ENCODE assay signal across 22 cellular contexts in genomic region chr14:98183556-98183955, GRCh38.
DNase-seq lines count a peak whose midpoint lies in the region; ATAC-seq and TF ChIP-seq lines count a peak whose summit lies in the region.
"Had no signal": no experiment of that assay in that cellular context is flagged by ENCODE, and none has a peak within 500 bp of the region (broad histone marks: within the 10 kb centered on the region; RNA-seq: fewer than 3 reads in every experiment).

No MANE protein-coding gene starts in this region.

- peak overlapping the region; percentile 97 for H3K27ac Mint-ChIP-seq in activated T-helper 1 cell treated with anti-CD3 and anti-CD28 coated beads, Interleukin-12 subunit alpha, Interleukin-12 subunit beta, Interleukin-2, Interleukin-4 antibody, amounts not matched to agents 30 ng/mL and 10 ng/mL and 1 ng/mL, durations not matched to agents 14 hours and 24 hours and 36 hours

- no peaks in the 10 kb centered on the region for H3K9me3 Mint-ChIP-seq in activated T-helper 1 cell treated with anti-CD3 and anti-CD28 coated beads, Interleukin-12 subunit alpha, Interleukin-12 subunit beta, Interleukin-2, Interleukin-4 antibody, amounts not matched to agents 30 ng/mL and 10 ng/mL and 1 ng/mL, durations not matched to agents 14 hours and 24 hours and 36 hours

- peaks cover 96% of the 10 kb centered on the region for H3K4me1 Mint-ChIP-seq in activated T-helper 1 cell treated with anti-CD3 and anti-CD28 coated beads, Interleukin-12 subunit alpha, Interleukin-12 subunit beta, Interleukin-2, Interleukin-4 antibody, amounts not matched to agents 30 ng/mL and 10 ng/mL and 1 ng/mL, durations not matched to agents 14 hours and 24 hours and 36 hours (ENCODE audit: low read depth)

- peak overlapping the region; percentile 99 for H3K27ac ChIP-seq in DND-41 (ENCODE audit: low read length)
- peak overlapping the region; percentile 54 for H3K27ac ChIP-seq in epithelial cell of prostate
- H3K27ac ChIP-seq: BLaER1, body of pancreas, esophagus muscularis mucosa, uterus had no signal

- H3K4me1 ChIP-seq in DND-41 (ENCODE audit: insufficient read depth, low read length): peaks cover 93% of the 10 kb centered on the region
- H3K4me1 ChIP-seq: body of pancreas, esophagus muscularis mucosa, uterus had no signal

- intact Hi-C loops in activated T-helper 1 cell treated with anti-CD3 and anti-CD28 coated beads, Interleukin-12 subunit alpha, Interleukin-12 subunit beta, Interleukin-2, Interleukin-4 antibody, amounts not matched to agents 30 ng/mL and 10 ng/mL and 1 ng/mL, durations not matched to agents 14 hours and 24 hours and 36 hours (cut with micrococcal nuclease): no loop called here

- no peaks in the 10 kb centered on the region for H3K27me3 Mint-ChIP-seq in activated T-helper 1 cell treated with anti-CD3 and anti-CD28 coated beads, Interleukin-12 subunit alpha, Interleukin-12 subunit beta, Interleukin-2, Interleukin-4 antibody, amounts not matched to agents 30 ng/mL and 10 ng/mL and 1 ng/mL, durations not matched to agents 14 hours and 24 hours and 36 hours (ENCODE audit: insufficient read depth)

- H3K9me3 ChIP-seq in DND-41 (ENCODE audit: insufficient read depth, low read length, severe bottlenecking): no peaks in the 10 kb centered on the region
- H3K9me3 ChIP-seq: BLaER1, body of pancreas, esophagus muscularis mucosa, uterus had no signal

- no peak overlapping the region; a peak in 1 of 4 replicates for H3K4me3 ChIP-seq in DND-41 (ENCODE audit: low read depth in 1 of 2, low read length in 2 of 2)
- H3K4me3 ChIP-seq: BLaER1, body of pancreas, esophagus muscularis mucosa, uterus had no signal

- H3K79me2 ChIP-seq in DND-41 (ENCODE audit: insufficient read depth, low read length): peaks cover 40% of the 10 kb centered on the region

- no peak overlapping the region for H3K4me3 Mint-ChIP-seq in activated T-helper 1 cell treated with anti-CD3 and anti-CD28 coated beads, Interleukin-12 subunit alpha, Interleukin-12 subunit beta, Interleukin-2, Interleukin-4 antibody, amounts not matched to agents 30 ng/mL and 10 ng/mL and 1 ng/mL, durations not matched to agents 14 hours and 24 hours and 36 hours

- TF ChIP-seq CTCF in DND-41 (IDR thresholded peaks at IDR 0.05; ENCODE audit: borderline replicate concordance, extremely low read depth, low read length, poor library complexity, severe bottlenecking): no peak

- no peaks in the 10 kb centered on the region for H3K27me3 ChIP-seq in DND-41 (ENCODE audit: insufficient read depth, low read length, poor library complexity)
- H3K27me3 ChIP-seq: BLaER1, esophagus muscularis mucosa, uterus had no signal

- DNase-seq in activated T-cell treated with anti-CD3 and anti-CD28 coated beads, Interleukin-2, amount 50 U/mL, for 48 hours: peak; percentile 56 to 58
- DNase-seq in activated T-cell treated with anti-CD3 and anti-CD28 coated beads, Interleukin-2, amount 50 U/mL, for 1 hour: no peak
- DNase-seq in DND-41: no peak
- DNase-seq in activated T-helper 1 cell treated with anti-CD3 and anti-CD28 coated beads, Interleukin-12 subunit alpha, Interleukin-12 subunit beta, Interleukin-2, Interleukin-4 antibody, amounts not matched to agents 30 ng/mL and 10 ng/mL and 1 ng/mL, durations not matched to agents 14 hours and 24 hours and 36 hours (ENCODE audit: low spot score): no peak
- no peak for DNase-seq in epithelial cell of prostate (ENCODE audit: low read depth, low spot score)
- no peak for DNase-seq in NCI-H1436 (lab: John Stamatoyannopoulos, UW)
- no peak for DNase-seq in D341Med (ENCODE audit: low spot score)
- no peak for DNase-seq in stimulated activated naive CD4-positive, alpha-beta T cell (lab: John Stamatoyannopoulos, UW)
- DNase-seq: body of pancreas; effector CD8-positive, alpha-beta T cell; foreskin melanocyte; H7; KBM-7; left colon; mesenchymal stem cell; NCI-H1417 treated with DMSO at 0.1 percent for 48 hours; NCI-H510A treated with DMSO at 0.1 percent for 48 hours; nucleus accumbens; SHP77; uterus had no signal

- no peaks in the 10 kb centered on the region; the same call in 1 of the 2 replicates for H3K36me3 ChIP-seq in DND-41 (ENCODE audit: insufficient read depth, low read length)
- H3K36me3 ChIP-seq: BLaER1, esophagus muscularis mucosa, uterus had no signal

- H4K20me1 ChIP-seq in DND-41 (ENCODE audit: insufficient read depth, low read length): no peaks in the 10 kb centered on the region
- H4K20me1 ChIP-seq: BLaER1 had no signal

- H3K9ac ChIP-seq in DND-41 (ENCODE audit: low read depth, low read length): peak overlapping the region; percentile 81
- H3K9ac ChIP-seq: BLaER1 had no signal

- H2AFZ ChIP-seq in DND-41 (ENCODE audit: low read depth, low read length): no peak overlapping the region

- H3K4me2 ChIP-seq in DND-41 (ENCODE audit: insufficient read depth, low read length): no peak overlapping the region; the same call in 1 of the 2 replicates
- H3K4me2 ChIP-seq: BLaER1 had no signal

- ATAC-seq in DND-41 (ENCODE audit: insufficient read depth, low read depth): no peak
- ATAC-seq: body of pancreas, left colon had no signal

- H3K36me3 Mint-ChIP-seq in activated T-helper 1 cell treated with anti-CD3 and anti-CD28 coated beads, Interleukin-12 subunit alpha, Interleukin-12 subunit beta, Interleukin-2, Interleukin-4 antibody, amounts not matched to agents 30 ng/mL and 10 ng/mL and 1 ng/mL, durations not matched to agents 14 hours and 24 hours and 36 hours (ENCODE audit: low read depth): peaks cover 7% of the 10 kb centered on the region

Comparison
In these comparisons a context has a peak if more than half of its experiments do, and no peak if none do; other contexts are left out.
1. DNase-seq: peak in activated T-cell treated with anti-CD3 and anti-CD28 coated beads, Interleukin-2, amount 50 U/mL, for 48 hours (2 of 2); none in activated T-cell treated with anti-CD3 and anti-CD28 coated beads, Interleukin-2, amount 50 U/mL, for 1 hour (single experiment), DND-41 (single experiment), activated T-helper 1 cell treated with anti-CD3 and anti-CD28 coated beads, Interleukin-12 subunit alpha, Interleukin-12 subunit beta, Interleukin-2, Interleukin-4 antibody, amounts not matched to agents 30 ng/mL and 10 ng/mL and 1 ng/mL, durations not matched to agents 14 hours and 24 hours and 36 hours (single experiment), epithelial cell of prostate (single experiment), NCI-H1436 (single experiment), D341Med (single experiment) and stimulated activated naive CD4-positive, alpha-beta T cell (0 of 6).